In the genomic region with DNA sequence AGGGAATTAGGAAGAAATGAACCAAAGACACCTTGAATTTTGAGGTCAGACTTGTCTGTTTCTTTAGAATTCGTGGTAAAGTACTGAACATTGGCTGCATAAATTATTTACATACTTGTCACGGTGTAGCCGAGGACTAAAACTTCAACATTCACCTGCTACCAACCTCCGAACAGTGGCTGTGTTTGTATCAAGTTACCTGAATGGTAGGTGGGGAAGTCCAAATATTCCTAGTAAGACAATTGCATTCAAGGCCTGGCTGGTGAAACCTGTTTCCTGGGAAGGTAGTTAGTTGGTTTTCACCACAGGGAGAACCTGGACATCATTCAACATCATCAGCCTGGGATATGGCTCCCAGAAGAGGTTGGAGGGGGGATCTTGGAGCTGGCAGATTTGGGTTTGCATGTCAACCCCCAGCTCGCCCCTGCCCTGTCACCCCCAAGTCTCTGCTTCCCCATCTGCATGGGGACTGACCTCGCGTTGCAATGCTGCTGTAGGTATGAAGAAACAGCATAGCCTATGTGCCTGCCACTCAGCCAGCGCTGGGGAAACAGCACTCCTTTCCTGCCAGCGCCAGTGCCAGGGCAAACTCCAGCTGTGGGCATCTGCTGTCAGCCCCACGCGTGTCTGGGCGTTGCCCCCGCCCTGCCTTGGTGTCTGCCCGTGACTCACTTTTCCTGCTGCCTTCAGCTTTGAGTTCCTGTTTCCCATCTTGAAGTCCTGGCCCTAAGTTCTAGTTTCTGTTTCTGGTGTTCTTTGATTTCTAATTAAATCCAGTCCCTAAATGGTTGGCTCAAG, we compare ENCODE assay signal across 8 cellular contexts. TPM values are rescaled to one million over a fixed set of nuclear protein-coding genes. Genes with fewer than 3 reads are reported as not detected.
A peak's percentile ranks its signal among the peaks of the same experiment; 100 is the strongest.
DNase-seq lines count a peak whose midpoint lies in the region; TF ChIP-seq lines count a peak whose summit lies in the region.

No MANE protein-coding gene starts in this region.

- TF ChIP-seq CTCF in astrocyte of the spinal cord (IDR thresholded peaks at IDR 0.05; ENCODE audit: low read depth, low read length) (no peak), lower leg skin (IDR thresholded peaks at IDR 0.05) (no peak), A673 (conservative IDR thresholded peaks at IDR 0.05; ENCODE audit: low read depth, low read length) (no peak)

- peak; percentile 44 for DNase-seq in stimulated activated CD4-positive, alpha-beta T cell treated with anti-CD3 and anti-CD28 coated beads, Interleukin-15, amount 100 ng/mL, for 24 hours
- DNase-seq in stimulated activated CD4-positive, alpha-beta T cell treated with anti-CD3 and anti-CD28 coated beads, Interleukin-12 subunit alpha, Interleukin-12 subunit beta, amount 100 ng/mL, for 4 hours = no peak
- peak; percentile 14 for DNase-seq in NCI-H2107 treated with DMSO at 0.1 percent for 48 hours (lab: John Stamatoyannopoulos, UW; ENCODE audit: unreplicated experiment)
- peak; percentile 21 for DNase-seq in astrocyte of the spinal cord (ENCODE audit: low read depth, low spot score)
- DNase-seq in lower leg skin (ENCODE audit: low spot score in 2 of 2) = peak; percentile 76 to 94
- DNase-seq in ureter (ENCODE audit: low spot score) = peak; percentile 59
- no peak for DNase-seq in HuH-7 (ENCODE audit: low spot score)
- DNase-seq in A673 (ENCODE audit: low spot score) = no peak

- in situ Hi-C loops in astrocyte of the spinal cord (cut with HindIII; ENCODE audit: low sequenced_read_pairs) = no loop called here

- H3K4me3 ChIP-seq in astrocyte of the spinal cord (ENCODE audit: low read depth, low read length) = no peak overlapping the region
- H3K4me3 ChIP-seq in lower leg skin (ENCODE audit: low read depth, poor library complexity, severe bottlenecking) = no peak overlapping the region
- no peak overlapping the region for H3K4me3 ChIP-seq in A673 (ENCODE audit: low read depth, low read length, poor library complexity, severe bottlenecking)

- CTCF ChIA-PET in A673 (lab: Charles Lee) = no interaction called here

- TF ChIP-seq POLR2A in lower leg skin (IDR thresholded peaks at IDR 0.05) = no peak

- intact Hi-C loops in lower leg skin (cut with DNase I; ENCODE audit: low total_unique reads) = no loop called here
- intact Hi-C loops in A673 (cut with micrococcal nuclease; ENCODE audit: unreplicated experiment) = no loop called here

- no peaks in the 10 kb centered on the region for H3K4me1 ChIP-seq in A673 (ENCODE audit: insufficient read depth, low read length, poor library complexity, severe bottlenecking)

- WGBS in lower leg skin, 2 donors = 30 to 37% methylated on average over 14 of the region's 14 CpGs

- no peaks in the 10 kb centered on the region for H3K27me3 ChIP-seq in A673 (replicated peaks; ENCODE audit: insufficient read depth, low read depth, low read length, poor library complexity)

- BruUV-seq in A673 (replicated peaks; lab: Mats Ljungman, UMichigan) = no TSS peak

- H3K9me3 ChIP-seq in A673 (ENCODE audit: low read depth, low read length, poor library complexity, severe bottlenecking) = no peaks in the 10 kb centered on the region

- no peaks in the 10 kb centered on the region for H3K36me3 ChIP-seq in A673 (ENCODE audit: insufficient read depth, low read length, poor library complexity, severe bottlenecking)

- no peak overlapping the region for H3K27ac ChIP-seq in A673 (ENCODE audit: low read depth, low read length, poor library complexity, severe bottlenecking)

- POLR2A ChIA-PET in A673 (lab: Charles Lee; ENCODE audit: low non-redundant PET) = no interaction called here

RNA-seq across cellular contexts. Expression of a gene that starts 12.7 kb away (rescaled TPM):
- 10 to 100 TPM; 50.2 to 77.5 (median 57.0) TPM for total RNA-seq in lower leg skin
- 125 TPM for total RNA-seq in ureter
- total RNA-seq in A673 (2021) = 101 and 104 TPM in 2 replicates

RNA-seq across cellular contexts. Expression of a gene that starts 44.0 kb away (rescaled TPM):
- total RNA-seq in lower leg skin = 10 to 100 TPM in 3 of 4 donors, 1 to 10 TPM in 1; 8.8 to 23.2 (median 15.8) TPM
- total RNA-seq in ureter = 53.5 TPM
- total RNA-seq in A673 (2021) = 137 and 163 TPM in 2 replicates

Comparison
In these comparisons a context has a peak if more than half of its experiments do, and no peak if none do; other contexts are left out.
1. DNase-seq: peak in stimulated activated CD4-positive, alpha-beta T cell treated with anti-CD3 and anti-CD28 coated beads, Interleukin-15, amount 100 ng/mL, for 24 hours (single experiment), NCI-H2107 treated with DMSO at 0.1 percent for 48 hours (single experiment), astrocyte of the spinal cord (single experiment), lower leg skin (2 of 2) and ureter (single experiment); none in stimulated activated CD4-positive, alpha-beta T cell treated with anti-CD3 and anti-CD28 coated beads, Interleukin-12 subunit alpha, Interleukin-12 subunit beta, amount 100 ng/mL, for 4 hours (single experiment), HuH-7 (single experiment) and A673 (single experiment).